Comparison of ENCODE assay signal across 14 cellular contexts in genomic region chr18:28411806-28412205, GRCh38.
DNase-seq lines count a peak whose midpoint lies in the region; ATAC-seq and TF ChIP-seq lines count a peak whose summit lies in the region.
"Had no signal": no experiment of that assay in that cellular context is flagged by ENCODE, and none has a peak within 500 bp of the region (broad histone marks: within the 10 kb centered on the region; RNA-seq: fewer than 3 reads in every experiment).

No MANE protein-coding gene starts in this region.

- in situ Hi-C loops in astrocyte of the cerebellum (cut with HindIII; ENCODE audit: low sequenced_read_pairs) = no loop called here

- 22 to 41% methylated on average over 2 of the region's 2 CpGs for WGBS in heart right ventricle, 2 donors

- no peaks in the 10 kb centered on the region for H3K27me3 ChIP-seq in heart right ventricle

- intact Hi-C loops in heart right ventricle (cut with DNase I) = no loop called here

- no peak for TF ChIP-seq CTCF in astrocyte of the cerebellum (IDR thresholded peaks at IDR 0.05; ENCODE audit: low read depth, low read length, missing control alignments)
- no peak for TF ChIP-seq CTCF in heart right ventricle (IDR thresholded peaks at IDR 0.05)

- no peak overlapping the region for H3K27ac ChIP-seq in heart right ventricle
- H3K27ac ChIP-seq: psoas muscle, SK-N-MC had no signal

- peak; percentile 86 to 98 (median 92) for ATAC-seq in heart right ventricle
- ATAC-seq in esophagus mucosa = no peak
- ATAC-seq: activated T-helper 17 cell treated with anti-CD3 and anti-CD28 coated beads, Interleukin-2, amount 50 U/mL, for 72 hours; effector memory CD8-positive, alpha-beta T cell had no signal

- H3K36me3 ChIP-seq in heart right ventricle = no peaks in the 10 kb centered on the region

- peaks cover 0 to 4% (median 0%) of the 10 kb centered on the region in 11 donors for H3K9me3 ChIP-seq in heart right ventricle
- H3K9me3 ChIP-seq: psoas muscle had no signal

- H3K4me3 ChIP-seq in astrocyte of the cerebellum (ENCODE audit: low read depth, low read length) (no peak overlapping the region), heart right ventricle (no peak overlapping the region)
- H3K4me3 ChIP-seq: psoas muscle, SK-N-MC had no signal

- H3K4me1 ChIP-seq in heart right ventricle = peaks cover 0 to 9% (median 0%) of the 10 kb centered on the region in 9 donors
- H3K4me1 ChIP-seq: psoas muscle had no signal

- DNase-seq in GM04503 (ENCODE audit: low read depth) = peak; percentile 64
- DNase-seq in astrocyte of the cerebellum (ENCODE audit: low read depth) = peak; percentile 87
- peak; percentile 14 to 59 for DNase-seq in heart right ventricle
- peak; percentile 68 for DNase-seq in stromal cell of bone marrow (ENCODE audit: low read depth)
- no peak for DNase-seq in stimulated activated CD4-positive, alpha-beta T cell treated with anti-CD3 and anti-CD28 coated beads, Interleukin-12 subunit alpha, Interleukin-12 subunit beta, amount 100 ng/mL, for 4 hours
- no peak for DNase-seq in MV-4-11 (lab: John Stamatoyannopoulos, UW)
- DNase-seq: activated CD4-positive, alpha-beta memory T cell treated with anti-CD3 and anti-CD28 coated beads, Interleukin-2, amount 10 ng/mL, durations not matched to agents 7 days and 5 days; CD4-positive, CD25-positive, alpha-beta regulatory T cell; effector memory CD8-positive, alpha-beta T cell; psoas muscle; stimulated activated CD4-positive, alpha-beta T cell treated with anti-CD3 and anti-CD28 coated beads, Interleukin-1b, Interleukin-23, amount 100 ng/mL, for 48 hours had no signal

Comparison
In these comparisons a context has a peak if more than half of its experiments do, and no peak if none do; other contexts are left out.
1. DNase-seq: peak in GM04503 (single experiment), astrocyte of the cerebellum (single experiment), heart right ventricle (2 of 2) and stromal cell of bone marrow (single experiment); none in stimulated activated CD4-positive, alpha-beta T cell treated with anti-CD3 and anti-CD28 coated beads, Interleukin-12 subunit alpha, Interleukin-12 subunit beta, amount 100 ng/mL, for 4 hours (single experiment) and MV-4-11 (single experiment).